ENCODE assay signal across 8 cellular contexts in the genomic region with DNA sequence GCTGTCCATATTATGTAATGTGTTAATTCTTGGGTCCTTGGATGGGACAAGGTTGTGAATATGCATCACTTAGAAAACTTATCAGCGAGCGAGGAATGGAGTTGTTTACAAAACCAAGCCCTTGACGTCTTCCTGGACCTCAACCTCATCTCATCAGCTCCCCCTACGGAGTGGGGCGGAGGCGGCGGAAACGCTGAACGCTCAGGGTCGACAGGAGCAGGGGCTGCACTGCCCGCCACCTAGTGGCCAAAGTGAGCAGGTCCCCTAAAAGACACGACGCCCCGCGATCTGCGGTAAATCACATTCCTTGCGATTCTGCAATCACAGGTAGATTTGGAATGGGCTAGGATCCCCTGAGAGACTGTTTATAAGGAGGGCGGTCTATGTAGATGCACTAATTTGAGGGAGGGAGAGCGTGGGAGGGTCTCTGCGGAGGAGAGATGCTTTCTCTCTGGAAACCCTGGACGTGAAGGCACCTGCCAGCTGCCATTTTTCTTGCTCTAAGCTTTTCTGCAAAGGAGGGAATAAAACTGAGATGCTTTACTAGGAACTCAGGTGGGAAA. TPM values are rescaled to one million over a fixed set of nuclear protein-coding genes. Genes with fewer than 3 reads are reported as not detected.
DNase-seq lines count a peak whose midpoint lies in the region; ATAC-seq and TF ChIP-seq lines count a peak whose summit lies in the region.

No MANE protein-coding gene starts in this region.

- H3K27me3 Mint-ChIP-seq in CD4-positive, alpha-beta T cell: no peaks in the 10 kb centered on the region
- H3K27me3 Mint-ChIP-seq in activated T-helper 1 cell treated with anti-CD3 and anti-CD28 coated beads, Interleukin-12 subunit alpha, Interleukin-12 subunit beta, Interleukin-2, Interleukin-4 antibody, amounts not matched to agents 30 ng/mL and 10 ng/mL and 1 ng/mL, durations not matched to agents 14 hours and 24 hours and 36 hours (ENCODE audit: insufficient read depth): no peaks in the 10 kb centered on the region

- intact Hi-C loops in CD4-positive, alpha-beta T cell (cut with DNase I, micrococcal nuclease): loop anchor here (1.0 to 10.0 kb wide), 9 partner anchors 10 to 479 kb away; a partner anchor contains a TSS
- intact Hi-C loops in activated T-helper 1 cell treated with anti-CD3 and anti-CD28 coated beads, Interleukin-12 subunit alpha, Interleukin-12 subunit beta, Interleukin-2, Interleukin-4 antibody, amounts not matched to agents 30 ng/mL and 10 ng/mL and 1 ng/mL, durations not matched to agents 14 hours and 24 hours and 36 hours (cut with micrococcal nuclease): loop anchor here (1.0 to 10.0 kb wide), 11 partner anchors 10 to 759 kb away; a partner anchor contains a TSS
- intact Hi-C loops in ovary (cut with DNase I): loop anchor here in 3 of 4 donors (5.0 to 10.0 kb wide), 4 partner anchors 101 to 256 kb away; a partner anchor contains a TSS
- intact Hi-C loops in testis (cut with DNase I; ENCODE audit: low total_unique reads): loop anchor here (5.0 to 10.0 kb wide), 2 partner anchors 106 to 111 kb away; a partner anchor contains a TSS

- 1 to 3% (median 1%) methylated on average over 20 to 21 of the region's 21 CpGs for WGBS in ovary, 3 donors
- 0 to 4% methylated on average over 10 to 21 of the region's 21 CpGs for WGBS in testis, 2 donors

- H3K36me3 Mint-ChIP-seq in CD4-positive, alpha-beta T cell (ENCODE audit: low read depth): no peaks in the 10 kb centered on the region
- H3K36me3 Mint-ChIP-seq in activated T-helper 1 cell treated with anti-CD3 and anti-CD28 coated beads, Interleukin-12 subunit alpha, Interleukin-12 subunit beta, Interleukin-2, Interleukin-4 antibody, amounts not matched to agents 30 ng/mL and 10 ng/mL and 1 ng/mL, durations not matched to agents 14 hours and 24 hours and 36 hours (ENCODE audit: low read depth): peaks cover 12% of the 10 kb centered on the region

- H3K4me3 ChIP-seq in LNCaP clone FGC (ENCODE audit: low read depth, low read length) (no peak overlapping the region; the same call in 1 of the 2 replicates), ovary (no peak overlapping the region), testis (no peak overlapping the region)

- no peak for TF ChIP-seq EP300 in ovary (IDR thresholded peaks at IDR 0.05)

- TF ChIP-seq POLR2A in ovary (IDR thresholded peaks at IDR 0.05) (no peak), testis (IDR thresholded peaks at IDR 0.05) (no peak)

- peak overlapping the region; percentile 68 for H3K4me3 Mint-ChIP-seq in CD4-positive, alpha-beta T cell
- H3K4me3 Mint-ChIP-seq in activated T-helper 1 cell treated with anti-CD3 and anti-CD28 coated beads, Interleukin-12 subunit alpha, Interleukin-12 subunit beta, Interleukin-2, Interleukin-4 antibody, amounts not matched to agents 30 ng/mL and 10 ng/mL and 1 ng/mL, durations not matched to agents 14 hours and 24 hours and 36 hours: peak overlapping the region; percentile 80

- H3K27ac Mint-ChIP-seq in CD4-positive, alpha-beta T cell: peak overlapping the region; percentile 100
- peak overlapping the region; percentile 88 for H3K27ac Mint-ChIP-seq in activated T-helper 1 cell treated with anti-CD3 and anti-CD28 coated beads, Interleukin-12 subunit alpha, Interleukin-12 subunit beta, Interleukin-2, Interleukin-4 antibody, amounts not matched to agents 30 ng/mL and 10 ng/mL and 1 ng/mL, durations not matched to agents 14 hours and 24 hours and 36 hours

- peak; percentile 89 to 96 (median 92) for DNase-seq in CD4-positive, alpha-beta T cell
- DNase-seq in LNCaP clone FGC (ENCODE audit: low read depth): peak; percentile 6
- peak; percentile 44 for DNase-seq in RWPE1 (ENCODE audit: low spot score)
- DNase-seq in activated T-helper 1 cell treated with anti-CD3 and anti-CD28 coated beads, Interleukin-12 subunit alpha, Interleukin-12 subunit beta, Interleukin-2, Interleukin-4 antibody, amounts not matched to agents 30 ng/mL and 10 ng/mL and 1 ng/mL, durations not matched to agents 14 hours and 24 hours and 36 hours (ENCODE audit: low spot score): peak; percentile 85
- peak in 1 of 2 donors; percentile 37 for DNase-seq in foreskin keratinocyte
- DNase-seq in ovary: peak; percentile 58 to 83 (median 72)
- peak; percentile 81 for DNase-seq in testis

- peaks cover 59% of the 10 kb centered on the region for H3K4me1 Mint-ChIP-seq in CD4-positive, alpha-beta T cell (ENCODE audit: low read depth)
- H3K4me1 Mint-ChIP-seq in activated T-helper 1 cell treated with anti-CD3 and anti-CD28 coated beads, Interleukin-12 subunit alpha, Interleukin-12 subunit beta, Interleukin-2, Interleukin-4 antibody, amounts not matched to agents 30 ng/mL and 10 ng/mL and 1 ng/mL, durations not matched to agents 14 hours and 24 hours and 36 hours (ENCODE audit: low read depth): peaks cover 70% of the 10 kb centered on the region

- H3K9me3 ChIP-seq in CD4-positive, alpha-beta T cell (ENCODE audit: control insufficient read depth, low read length): no peaks in the 10 kb centered on the region
- H3K9me3 ChIP-seq in ovary: no peaks in the 10 kb centered on the region
- no peaks in the 10 kb centered on the region for H3K9me3 ChIP-seq in testis

- H3K36me3 ChIP-seq in ovary: no peaks in the 10 kb centered on the region
- no peaks in the 10 kb centered on the region for H3K36me3 ChIP-seq in testis (ENCODE audit: low read depth, missing control alignments)

- ATAC-seq in CD4-positive, alpha-beta T cell (ENCODE audit: poor library complexity): peak; percentile 84
- peak; percentile 48 for ATAC-seq in GM21447 (IDR thresholded peaks at IDR 0.05; ENCODE audit: unreplicated experiment)
- ATAC-seq in foreskin keratinocyte: peak; percentile 68

- peak overlapping the region; percentile 74 for H3K27ac ChIP-seq in CD4-positive, alpha-beta T cell (ENCODE audit: low read depth, low read length)
- H3K27ac ChIP-seq in RWPE1: no peak overlapping the region
- H3K27ac ChIP-seq in foreskin keratinocyte: no peak overlapping the region
- no peak overlapping the region for H3K27ac ChIP-seq in ovary
- H3K27ac ChIP-seq in testis: no peak overlapping the region

- H3K9me3 Mint-ChIP-seq in CD4-positive, alpha-beta T cell: no peaks in the 10 kb centered on the region
- H3K9me3 Mint-ChIP-seq in activated T-helper 1 cell treated with anti-CD3 and anti-CD28 coated beads, Interleukin-12 subunit alpha, Interleukin-12 subunit beta, Interleukin-2, Interleukin-4 antibody, amounts not matched to agents 30 ng/mL and 10 ng/mL and 1 ng/mL, durations not matched to agents 14 hours and 24 hours and 36 hours: no peaks in the 10 kb centered on the region

- no peaks in the 10 kb centered on the region for H3K27me3 ChIP-seq in CD4-positive, alpha-beta T cell (ENCODE audit: control insufficient read depth, insufficient read depth, low read length)
- H3K27me3 ChIP-seq in foreskin keratinocyte (no peaks in the 10 kb centered on the region), ovary (no peaks in the 10 kb centered on the region), testis (no peaks in the 10 kb centered on the region)

- POLR2A ChIA-PET in CD4-positive, alpha-beta T cell (lab: Charles Lee): interaction anchor here (0.6 to 6.3 kb wide), 23 partner anchors 9 to 480 kb away, joined by 3 to 74 read pairs (median 7); a partner anchor contains a TSS
- POLR2A ChIA-PET in RWPE1 (lab: Yijun Ruan, JAX; ENCODE audit: low non-redundant PET): no interaction called here

- CTCF ChIA-PET in CD4-positive, alpha-beta T cell (lab: Charles Lee): interaction anchor here (0.6 to 7.9 kb wide), 33 partner anchors 9 to 121 kb away, joined by 3 to 170 read pairs (median 6); a partner anchor contains a TSS
- CTCF ChIA-PET in RWPE1 (lab: Yijun Ruan, JAX): interaction anchor here (0.6 to 7.2 kb wide), 13 partner anchors 9 to 572 kb away, joined by 3 to 103 read pairs (median 3); a partner anchor contains a TSS

- peak; percentile 99 for TF ChIP-seq CTCF in CD4-positive, alpha-beta T cell (IDR thresholded peaks at IDR 0.05)
- TF ChIP-seq CTCF in LNCaP clone FGC (IDR thresholded peaks at IDR 0.05; ENCODE audit: control insufficient read depth, extremely low read depth, insufficient read depth): peak; percentile 93
- TF ChIP-seq CTCF in RWPE1 (conservative IDR thresholded peaks at IDR 0.05; ENCODE audit: low read depth): peak; percentile 97
- peak; percentile 87 for TF ChIP-seq CTCF in foreskin keratinocyte (conservative IDR thresholded peaks at IDR 0.05)
- TF ChIP-seq CTCF in ovary (IDR thresholded peaks at IDR 0.05): peak; percentile 64 to 73 (median 66)
- TF ChIP-seq CTCF in testis (IDR thresholded peaks at IDR 0.05): peak; percentile 69 to 98 (median 90)

- H3K4me1 ChIP-seq in foreskin keratinocyte: peaks cover 8% of the 10 kb centered on the region
- H3K4me1 ChIP-seq in ovary (ENCODE audit: insufficient read depth): peaks cover 7% of the 10 kb centered on the region
- H3K4me1 ChIP-seq in testis: no peaks in the 10 kb centered on the region

RNA-seq across cellular contexts. Expression of a gene that starts 5.4 kb away (rescaled TPM):
- total RNA-seq in CD4-positive, alpha-beta T cell: 10 to 100 TPM; 50.6 to 54.7 TPM
- total RNA-seq in activated T-helper 1 cell treated with anti-CD3 and anti-CD28 coated beads, Interleukin-12 subunit alpha, Interleukin-12 subunit beta, Interleukin-2, Interleukin-4 antibody, amounts not matched to agents 30 ng/mL and 10 ng/mL and 1 ng/mL, durations not matched to agents 14 hours and 24 hours and 36 hours: 58.3 and 62.1 TPM in 2 replicates
- total RNA-seq in foreskin keratinocyte: 0.14 and 0.48 TPM in 2 replicates
- 0.46 and 0.54 TPM in 2 replicates for polyA plus RNA-seq in foreskin keratinocyte
- 10 to 100 TPM in 5 of 7 donors, 1 to 10 TPM in 2; 6.8 to 29.0 (median 17.4) TPM for total RNA-seq in ovary
- polyA plus RNA-seq in ovary: 10 to 100 TPM; 25.1 to 34.2 TPM
- total RNA-seq in testis: 10 to 100 TPM in 1 of 2 donors, 1 to 10 TPM in 1; 5.2 to 11.3 TPM
- polyA plus RNA-seq in testis (ENCODE audit: insufficient read depth, low read depth, low replicate concordance): 12.1 TPM

RNA-seq across cellular contexts. Expression of a gene that starts 27.7 kb away (rescaled TPM):
- under 1 TPM; 0.56 to 0.71 TPM for total RNA-seq in CD4-positive, alpha-beta T cell
- total RNA-seq in activated T-helper 1 cell treated with anti-CD3 and anti-CD28 coated beads, Interleukin-12 subunit alpha, Interleukin-12 subunit beta, Interleukin-2, Interleukin-4 antibody, amounts not matched to agents 30 ng/mL and 10 ng/mL and 1 ng/mL, durations not matched to agents 14 hours and 24 hours and 36 hours: 0.44 and 0.91 TPM in 2 replicates
- total RNA-seq in foreskin keratinocyte: 0.03 TPM in 1 of 2 replicates, not detected in the other
- polyA plus RNA-seq in foreskin keratinocyte: 0.03 and 0.06 TPM in 2 replicates
- 10 to 100 TPM in 1 of 7 donors, 1 to 10 TPM in 4, under 1 TPM in 1, not detected in 1; 0.20 to 58.5 (median 2.1) TPM for total RNA-seq in ovary
- under 1 TPM; 0.05 to 0.45 TPM for polyA plus RNA-seq in ovary
- 10 to 100 TPM in 1 of 2 donors, 1 to 10 TPM in 1; 8.6 to 12.2 TPM for total RNA-seq in testis
- 21.8 TPM for polyA plus RNA-seq in testis (ENCODE audit: insufficient read depth, low read depth, low replicate concordance)

RNA-seq across cellular contexts. Expression of a gene that starts 53.1 kb away (rescaled TPM):
- total RNA-seq in CD4-positive, alpha-beta T cell: under 1 TPM in 1 of 2 experiments, not detected in 1; 0.03 TPM
- total RNA-seq in activated T-helper 1 cell treated with anti-CD3 and anti-CD28 coated beads, Interleukin-12 subunit alpha, Interleukin-12 subunit beta, Interleukin-2, Interleukin-4 antibody, amounts not matched to agents 30 ng/mL and 10 ng/mL and 1 ng/mL, durations not matched to agents 14 hours and 24 hours and 36 hours: 0.13 and 0.22 TPM in 2 replicates
- total RNA-seq in foreskin keratinocyte (not detected in 2 replicates), ovary (1 to 10 TPM in 1 of 7 donors, under 1 TPM in 5, not detected in 1; 0.27 to 2.5 (median 0.60) TPM), testis (1 to 10 TPM; 2.3 to 2.8 TPM)
- polyA plus RNA-seq in foreskin keratinocyte (not detected in 2 replicates), ovary (under 1 TPM; 0.67 to 0.75 TPM), testis (ENCODE audit: insufficient read depth, low read depth, low replicate concordance) (2.0 TPM)
